ENCODE assay signal across 2 cellular contexts in the genomic region with DNA sequence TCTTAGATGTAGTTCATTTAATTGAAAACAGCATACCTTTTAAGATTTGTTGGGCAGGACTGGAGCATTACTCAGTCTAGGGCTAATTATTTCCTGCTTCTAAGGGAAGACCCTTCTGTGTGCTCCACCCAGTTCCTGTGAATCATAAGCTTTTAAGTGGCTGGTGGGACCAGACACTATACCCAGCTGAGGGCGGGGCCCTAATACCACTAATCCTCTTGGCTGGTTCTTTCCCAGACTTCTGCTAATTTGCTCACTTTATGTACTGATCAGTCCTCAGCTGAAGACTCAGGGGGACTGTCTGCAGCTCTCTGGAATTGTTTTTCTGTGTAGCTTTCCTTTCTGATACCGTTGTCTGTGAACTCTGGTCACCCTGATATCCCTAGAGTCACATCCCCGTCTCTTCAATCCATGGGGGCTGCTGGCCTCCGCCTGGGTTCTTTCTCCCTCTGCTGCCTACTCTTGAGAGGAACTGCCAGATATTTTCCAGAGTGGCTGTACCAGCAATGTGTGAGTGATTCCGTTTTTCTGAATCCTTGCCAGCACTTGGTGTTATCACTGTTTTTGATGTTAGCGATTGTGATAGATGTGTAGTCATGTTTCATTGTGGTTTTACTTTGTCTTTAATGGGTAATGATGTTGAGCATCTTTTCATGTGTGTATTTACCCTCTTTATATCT.
TF ChIP-seq lines count a peak whose summit lies in the region.

No MANE protein-coding gene starts in this region.

TF ChIP-seq in IMR-90, 13 proteins besides CTCF, POLR2A, EP300 and RAD21:
- TF ChIP-seq MAZ (IDR thresholded peaks at IDR 0.05; ENCODE audit: borderline replicate concordance, low read depth, low read length) (no peak), FOS (IDR thresholded peaks at IDR 0.05; ENCODE audit: low read depth, low read length) (no peak), CEBPB (IDR thresholded peaks at IDR 0.05; ENCODE audit: low read depth, low read length) (no peak), MAFK (IDR thresholded peaks at IDR 0.05; ENCODE audit: low read depth, low read length) (no peak), CHD1 (IDR thresholded peaks at IDR 0.05; ENCODE audit: low read depth, low read length) (no peak), RFX5 (IDR thresholded peaks at IDR 0.05; ENCODE audit: low read depth, low read length) (no peak), MXI1 (IDR thresholded peaks at IDR 0.05; ENCODE audit: borderline replicate concordance, low read depth, low read length) (no peak), BHLHE40 (IDR thresholded peaks at IDR 0.05; ENCODE audit: low read depth, low read length) (no peak), RCOR1 (IDR thresholded peaks at IDR 0.05; ENCODE audit: insufficient replicate concordance, low read length) (no peak), SMC3 (IDR thresholded peaks at IDR 0.05; ENCODE audit: low read depth, low read length) (no peak), NFE2L2 (IDR thresholded peaks at IDR 0.05; ENCODE audit: low read depth, low read length) (no peak)
- TF ChIP-seq, protein P1, sequence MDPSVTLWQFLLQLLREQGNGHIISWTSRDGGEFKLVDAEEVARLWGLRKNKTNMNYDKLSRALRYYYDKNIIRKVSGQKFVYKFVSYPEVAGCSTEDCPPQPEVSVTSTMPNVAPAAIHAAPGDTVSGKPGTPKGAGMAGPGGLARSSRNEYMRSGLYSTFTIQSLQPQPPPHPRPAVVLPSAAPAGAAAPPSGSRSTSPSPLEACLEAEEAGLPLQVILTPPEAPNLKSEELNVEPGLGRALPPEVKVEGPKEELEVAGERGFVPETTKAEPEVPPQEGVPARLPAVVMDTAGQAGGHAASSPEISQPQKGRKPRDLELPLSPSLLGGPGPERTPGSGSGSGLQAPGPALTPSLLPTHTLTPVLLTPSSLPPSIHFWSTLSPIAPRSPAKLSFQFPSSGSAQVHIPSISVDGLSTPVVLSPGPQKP (IDR thresholded peaks at IDR 0.05; ENCODE audit: borderline replicate concordance, low read depth, low read length), result no peak
- TF ChIP-seq, protein P2, sequence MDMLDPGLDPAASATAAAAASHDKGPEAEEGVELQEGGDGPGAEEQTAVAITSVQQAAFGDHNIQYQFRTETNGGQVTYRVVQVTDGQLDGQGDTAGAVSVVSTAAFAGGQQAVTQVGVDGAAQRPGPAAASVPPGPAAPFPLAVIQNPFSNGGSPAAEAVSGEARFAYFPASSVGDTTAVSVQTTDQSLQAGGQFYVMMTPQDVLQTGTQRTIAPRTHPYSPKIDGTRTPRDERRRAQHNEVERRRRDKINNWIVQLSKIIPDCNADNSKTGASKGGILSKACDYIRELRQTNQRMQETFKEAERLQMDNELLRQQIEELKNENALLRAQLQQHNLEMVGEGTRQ (IDR thresholded peaks at IDR 0.05; ENCODE audit: low read depth, low read length), result no peak
TF ChIP-seq in IMR-90: peak in this region for 0.

TF ChIP-seq in K562, 482 proteins besides CTCF, POLR2A, EP300 and RAD21:
- no peak for TF ChIP-seq ZNF77 (CRISPR knock-in tag; IDR thresholded peaks at IDR 0.05)
- TF ChIP-seq DPF2 (IDR thresholded peaks at IDR 0.05), result 0 out of 2 replicates have a peak, but pooled peaks have one; percentile 12
- TF ChIP-seq NFIC (IDR thresholded peaks at IDR 0.05), result peak; percentile 15; the same call in 1 of the 2 replicates
- TF ChIP-seq, protein P3, sequence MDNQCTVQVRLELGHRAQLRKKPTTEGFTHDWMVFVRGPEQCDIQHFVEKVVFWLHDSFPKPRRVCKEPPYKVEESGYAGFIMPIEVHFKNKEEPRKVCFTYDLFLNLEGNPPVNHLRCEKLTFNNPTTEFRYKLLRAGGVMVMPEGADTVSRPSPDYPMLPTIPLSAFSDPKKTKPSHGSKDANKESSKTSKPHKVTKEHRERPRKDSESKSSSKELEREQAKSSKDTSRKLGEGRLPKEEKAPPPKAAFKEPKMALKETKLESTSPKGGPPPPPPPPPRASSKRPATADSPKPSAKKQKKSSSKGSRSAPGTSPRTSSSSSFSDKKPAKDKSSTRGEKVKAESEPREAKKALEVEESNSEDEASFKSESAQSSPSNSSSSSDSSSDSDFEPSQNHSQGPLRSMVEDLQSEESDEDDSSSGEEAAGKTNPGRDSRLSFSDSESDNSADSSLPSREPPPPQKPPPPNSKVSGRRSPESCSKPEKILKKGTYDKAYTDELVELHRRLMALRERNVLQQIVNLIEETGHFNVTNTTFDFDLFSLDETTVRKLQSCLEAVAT (IDR thresholded peaks at IDR 0.05), result 0 out of 4 replicates have a peak, but pooled peaks of 1 of the 2 experiments have one; percentile 47
- peak; percentile 15; the same call in 1 of the 2 replicates for TF ChIP-seq FOSL1 (tag; conservative IDR thresholded peaks at IDR 0.05)
TF ChIP-seq in K562: peak in this region for 4.
